Comparison of ENCODE assay signal across 1 cellular context in genomic region chr15:67758610-67759300, GRCh38.
TF ChIP-seq lines count a peak whose summit lies in the region.

No MANE protein-coding gene starts in this region.

TF ChIP-seq in endothelial cell of umbilical vein, 7 proteins besides CTCF, POLR2A, EP300 and RAD21:
- no peak for TF ChIP-seq MYC (IDR thresholded peaks at IDR 0.05; ENCODE audit: low read depth, low read length)
- TF ChIP-seq MAX (IDR thresholded peaks at IDR 0.05; ENCODE audit: insufficient read depth, insufficient read length) = no peak
- TF ChIP-seq POLR2AphosphoS5 (IDR thresholded peaks at IDR 0.05; ENCODE audit: insufficient read depth, low read depth, low read length) = no peak
- no peak for TF ChIP-seq FOS (IDR thresholded peaks at IDR 0.05; ENCODE audit: borderline replicate concordance, insufficient read depth, low read length)
- TF ChIP-seq JUN (IDR thresholded peaks at IDR 0.05; ENCODE audit: borderline replicate concordance, insufficient read depth, insufficient read length, low read depth) = no peak
- TF ChIP-seq EZH2 (IDR thresholded peaks at IDR 0.05; ENCODE audit: borderline replicate concordance, low read depth, low read length, severe bottlenecking) = no peak
- no peak for TF ChIP-seq GATA2 (IDR thresholded peaks at IDR 0.05; ENCODE audit: insufficient read depth, insufficient read length, low read depth, low read length)
